8 cellular contexts compared by ENCODE assay signal in the genomic region with DNA sequence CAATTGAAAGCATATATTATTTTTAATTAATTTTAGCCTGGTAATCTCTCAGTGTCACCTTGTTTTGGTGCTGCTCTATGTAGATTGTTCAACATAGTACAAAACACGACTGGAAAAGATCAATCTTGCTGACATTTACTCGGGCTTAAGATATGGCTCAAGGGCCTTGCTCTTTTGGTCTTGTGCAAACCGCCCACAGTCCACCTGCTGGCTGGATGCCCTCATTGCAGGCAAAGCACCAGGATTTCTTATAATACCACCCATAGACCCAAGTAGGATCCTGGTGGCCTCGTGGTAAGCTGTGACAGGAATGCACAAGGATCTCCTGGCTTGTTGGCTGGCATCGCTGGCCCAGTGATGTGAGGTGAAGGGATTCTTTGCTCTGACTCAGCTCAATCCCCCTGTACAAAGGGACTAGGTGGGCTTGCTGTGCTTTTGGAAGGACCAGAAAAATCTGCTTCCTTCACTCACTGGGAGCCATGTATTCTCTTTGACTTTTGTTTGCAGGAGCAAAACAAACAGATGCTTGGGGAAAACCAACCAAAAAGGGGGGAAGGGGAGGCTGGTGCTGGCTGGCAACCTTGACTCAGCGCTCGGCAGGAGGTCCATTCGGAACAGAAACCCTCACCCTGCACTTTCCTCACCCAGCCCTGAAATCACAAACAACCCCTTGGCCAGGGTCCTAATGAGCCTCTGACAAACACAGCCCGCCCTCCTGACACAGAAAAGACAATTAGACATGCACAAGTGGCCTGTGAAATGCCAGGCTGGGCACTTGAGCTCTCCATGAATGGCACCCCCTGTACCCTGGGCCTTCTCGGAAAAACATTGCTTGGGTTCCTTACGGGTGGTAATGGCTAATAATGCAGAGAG. TPM values are rescaled to one million over a fixed set of nuclear protein-coding genes. Genes with fewer than 3 reads are reported as not detected.
A peak's percentile ranks its signal among the peaks of the same experiment; 100 is the strongest.
DNase-seq lines count a peak whose midpoint lies in the region; ATAC-seq and TF ChIP-seq lines count a peak whose summit lies in the region.

No MANE protein-coding gene starts in this region.

- H4K20me1 ChIP-seq in OCI-LY7 (ENCODE audit: insufficient read depth, low read length) (no peaks in the 10 kb centered on the region), fibroblast of lung (ENCODE audit: control insufficient read depth, extremely low read depth, insufficient read depth, low read length) (no peaks in the 10 kb centered on the region), osteoblast (ENCODE audit: insufficient read depth, low read length) (no peaks in the 10 kb centered on the region)

- H3K79me2 ChIP-seq in OCI-LY7 (ENCODE audit: insufficient read depth, low read depth, low read length) (no peaks in the 10 kb centered on the region), fibroblast of lung (ENCODE audit: control insufficient read depth, insufficient read depth, low read length) (no peaks in the 10 kb centered on the region), osteoblast (ENCODE audit: insufficient read depth, low read length) (no peaks in the 10 kb centered on the region)

- H2AFZ ChIP-seq in OCI-LY7 (ENCODE audit: low read length) (no peak overlapping the region), fibroblast of lung (ENCODE audit: low read length) (no peak overlapping the region), osteoblast (ENCODE audit: low read length) (no peak overlapping the region)

- H3K27ac ChIP-seq in CD8-positive, alpha-beta memory T cell (ENCODE audit: low read depth, low read length) = no peak overlapping the region
- H3K27ac ChIP-seq in OCI-LY7 (ENCODE audit: low read depth, low read length, poor library complexity, severe bottlenecking) = no peak overlapping the region
- H3K27ac ChIP-seq in fibroblast of lung (ENCODE audit: insufficient read depth, low read length) = no peak overlapping the region
- no peak overlapping the region for H3K27ac ChIP-seq in osteoblast (ENCODE audit: low read depth, low read length)
- peak overlapping the region; percentile 3 to 82 (median 64) for H3K27ac ChIP-seq in upper lobe of left lung

- CTCF ChIA-PET in CD8-positive, alpha-beta memory T cell (lab: Charles Lee) = interaction anchor here (1.0 to 2.2 kb wide), 6 partner anchors 43 to 201 kb away, joined by 3 to 12 read pairs (median 6); no protein-coding TSS in a partner anchor
- CTCF ChIA-PET in OCI-LY7 (lab: Charles Lee; ENCODE audit: unreplicated experiment) = interaction anchor here (0.6 kb wide), 2 partner anchors 9 to 105 kb away, joined by 3 read pairs; no protein-coding TSS in a partner anchor

- H3K4me2 ChIP-seq in OCI-LY7 (ENCODE audit: low read length) = no peak overlapping the region
- H3K4me2 ChIP-seq in fibroblast of lung (ENCODE audit: extremely low read depth, insufficient read depth, low read length) = no peak overlapping the region
- H3K4me2 ChIP-seq in osteoblast (ENCODE audit: insufficient read depth, low read length) = no peak overlapping the region

- no peak overlapping the region for H3K4me3 ChIP-seq in CD8-positive, alpha-beta memory T cell (ENCODE audit: low read length)
- H3K4me3 ChIP-seq in OCI-LY7 (ENCODE audit: low read depth, low read length, poor library complexity, severe bottlenecking) (no peak overlapping the region), fibroblast of lung (replicated peaks in 1 of 4; ENCODE audit: control extremely low read depth in 1 of 4, insufficient read depth in 1 of 4, low read depth in 3 of 4, low read length in 4 of 4) (no peak overlapping the region), osteoblast (ENCODE audit: insufficient read depth, low read length) (no peak overlapping the region), upper lobe of left lung (no peak overlapping the region)

- no peaks in the 10 kb centered on the region for H3K27me3 ChIP-seq in CD8-positive, alpha-beta memory T cell (ENCODE audit: insufficient read depth, low read length, poor library complexity, severe bottlenecking)
- no peaks in the 10 kb centered on the region for H3K27me3 ChIP-seq in fibroblast of lung (ENCODE audit: control insufficient read depth, insufficient read depth, low read length)
- no peaks in the 10 kb centered on the region for H3K27me3 ChIP-seq in osteoblast (ENCODE audit: insufficient read depth, low read length)
- no peaks in the 10 kb centered on the region for H3K27me3 ChIP-seq in upper lobe of left lung

- H3K4me3 Mint-ChIP-seq in CD8-positive, alpha-beta memory T cell = no peak overlapping the region

- 49 to 56% methylated on average over 11 of the region's 11 CpGs for WGBS in upper lobe of left lung, 2 donors

- peak in 1 of 4 donors; percentile 26 for TF ChIP-seq POLR2A in upper lobe of left lung (IDR thresholded peaks at IDR 0.05)

- POLR2A ChIA-PET in CD8-positive, alpha-beta memory T cell (lab: Charles Lee) = no interaction called here
- POLR2A ChIA-PET in OCI-LY7 (lab: Charles Lee) = no interaction called here

- H3K9me2 ChIP-seq in OCI-LY7 (ENCODE audit: insufficient read depth, low read length) = no peaks in the 10 kb centered on the region

- H3K27ac Mint-ChIP-seq in CD8-positive, alpha-beta memory T cell = peak overlapping the region in 3 of 8 donors; percentile 3 to 70 (median 31)

- no peaks in the 10 kb centered on the region for H3K9me3 Mint-ChIP-seq in CD8-positive, alpha-beta memory T cell

- TF ChIP-seq EP300 in Ishikawa (IDR thresholded peaks at IDR 0.05; ENCODE audit: borderline replicate concordance) (peak; percentile 20; the same call in 1 of the 2 replicates), upper lobe of left lung (IDR thresholded peaks at IDR 0.05) (peak; percentile 30 to 96 (median 82))

- no peaks in the 10 kb centered on the region for H3K36me3 Mint-ChIP-seq in CD8-positive, alpha-beta memory T cell

- no TSS peak for BruUV-seq in OCI-LY7 (replicated peaks; lab: Mats Ljungman, UMichigan)

- no peaks in the 10 kb centered on the region for H3K36me3 ChIP-seq in CD8-positive, alpha-beta memory T cell (ENCODE audit: insufficient read depth, low read length)
- no peaks in the 10 kb centered on the region for H3K36me3 ChIP-seq in OCI-LY7 (ENCODE audit: insufficient read depth, low read length)
- no peaks in the 10 kb centered on the region for H3K36me3 ChIP-seq in fibroblast of lung (ENCODE audit: control insufficient read depth, insufficient read depth, low read length)
- no peaks in the 10 kb centered on the region for H3K36me3 ChIP-seq in osteoblast (ENCODE audit: insufficient read depth, low read length)
- H3K36me3 ChIP-seq in upper lobe of left lung = no peaks in the 10 kb centered on the region

- H3K27me3 Mint-ChIP-seq in CD8-positive, alpha-beta memory T cell = peaks cover 0 to 3% of the 10 kb centered on the region in 2 donors

- TF ChIP-seq RAD21 in Ishikawa (IDR thresholded peaks at IDR 0.05; ENCODE audit: low read depth) = peak; percentile 66

- peak; percentile 60 to 80 for ATAC-seq in upper lobe of left lung (ENCODE audit: low FRiP score in 2 of 2)

- TF ChIP-seq CTCF in OCI-LY7 (conservative IDR thresholded peaks at IDR 0.05; ENCODE audit: low read length) (peak; percentile 87), fibroblast of lung (conservative IDR thresholded peaks at IDR 0.05 in 1 of 2, IDR thresholded peaks at IDR 0.05 in 1 of 2; ENCODE audit: low read depth in 1 of 2, low read length in 2 of 2) (peak; percentile 43 to 51), osteoblast (IDR thresholded peaks at IDR 0.05; ENCODE audit: extremely low read depth, low read depth, low read length) (peak; percentile 67), upper lobe of left lung (IDR thresholded peaks at IDR 0.05) (peak; percentile 38 to 77 (median 54))

- DNase-seq in CD8-positive, alpha-beta memory T cell = peak; percentile 60 to 83 (median 65)
- DNase-seq in OCI-LY7 (ENCODE audit: low spot score) (peak; percentile 75), activated T-cell treated with anti-CD3 and anti-CD28 coated beads for 24 hours (ENCODE audit: low read depth) (peak; percentile 65), fibroblast of lung (ENCODE audit: low read depth in 2 of 2) (peak; percentile 37 to 46), osteoblast (ENCODE audit: insufficient read length, low spot score, missing footprints) (peak; percentile 90), upper lobe of left lung (peak in 1 of 2 donors; percentile 77), AG08395 (ENCODE audit: low spot score) (no peak)

- intact Hi-C loops in OCI-LY7 (cut with micrococcal nuclease; ENCODE audit: unreplicated experiment) = loop anchor here (1.0 kb wide), 1 partner anchor 85 kb away; no protein-coding TSS in a partner anchor

- no peak overlapping the region for H3K9ac ChIP-seq in fibroblast of lung (ENCODE audit: insufficient read depth, low read length)

- peaks cover 4 to 10% (median 10%) of the 10 kb centered on the region in 3 donors for H3K4me1 Mint-ChIP-seq in CD8-positive, alpha-beta memory T cell

- no peaks in the 10 kb centered on the region for H3K9me3 ChIP-seq in CD8-positive, alpha-beta memory T cell (ENCODE audit: low read length)
- H3K9me3 ChIP-seq in OCI-LY7 (ENCODE audit: low read length) (no peaks in the 10 kb centered on the region), fibroblast of lung (ENCODE audit: control insufficient read depth, insufficient read depth, low read depth, low read length) (no peaks in the 10 kb centered on the region), osteoblast (ENCODE audit: low read depth, low read length) (no peaks in the 10 kb centered on the region), upper lobe of left lung (no peaks in the 10 kb centered on the region)

- H3K4me1 ChIP-seq in CD8-positive, alpha-beta memory T cell (ENCODE audit: insufficient read depth, low read length) = no peaks in the 10 kb centered on the region
- H3K4me1 ChIP-seq in OCI-LY7 (ENCODE audit: insufficient read depth, low read length, poor library complexity, severe bottlenecking) (no peaks in the 10 kb centered on the region), fibroblast of lung (ENCODE audit: control insufficient read depth, extremely low read depth, insufficient read depth, low read length) (peaks cover 15% of the 10 kb centered on the region), osteoblast (ENCODE audit: insufficient read depth, low read length) (peaks cover 7% of the 10 kb centered on the region), upper lobe of left lung (peaks cover 0 to 18% (median 7%) of the 10 kb centered on the region in 4 donors)

RNA-seq across cellular contexts. Expression of gene MED9, which starts 36.6 kb away (rescaled TPM):
- total RNA-seq in CD8-positive, alpha-beta memory T cell = 10 to 100 TPM; 13.5 to 13.8 TPM
- 17.9 TPM for polyA plus RNA-seq in CD8-positive, alpha-beta memory T cell
- 17.1 and 27.5 TPM in 2 replicates for total RNA-seq in OCI-LY7 (2014; rRNA removed; shearing (Covaris generic))
- total RNA-seq in OCI-LY7 (2022) = 21.8 and 26.8 TPM in 2 replicates
- 11.7 and 12.3 TPM in 2 replicates for total RNA-seq in fibroblast of lung
- polyA plus RNA-seq in fibroblast of lung = 10.5 and 11.9 TPM in 2 replicates
- 7.9 and 8.0 TPM in 2 replicates for polyA plus RNA-seq in fibroblast of lung (2012)
- 7.6 and 12.8 TPM in 2 replicates for polyA minus RNA-seq in fibroblast of lung (ENCODE audit: low replicate concordance)
- total RNA-seq in osteoblast = 15.6 and 17.0 TPM in 2 replicates
- 10 to 100 TPM in 5 of 6 donors, 1 to 10 TPM in 1; 8.5 to 31.4 (median 13.9) TPM for total RNA-seq in upper lobe of left lung

RNA-seq across cellular contexts. Expression of gene RASD1, which starts 56.0 kb away (rescaled TPM):
- 1 to 10 TPM; 1.0 to 1.1 TPM for total RNA-seq in CD8-positive, alpha-beta memory T cell
- 1.0 TPM for polyA plus RNA-seq in CD8-positive, alpha-beta memory T cell
- total RNA-seq in OCI-LY7 (2014; rRNA removed; shearing (Covaris generic)) = 0.08 and 0.19 TPM in 2 replicates
- total RNA-seq in OCI-LY7 (2022) (not detected in 2 replicates), fibroblast of lung (0.26 and 2.6 TPM in 2 replicates), osteoblast (13.8 and 14.7 TPM in 2 replicates), upper lobe of left lung (10 to 100 TPM; 28.5 to 68.1 (median 36.5) TPM)
- polyA plus RNA-seq in fibroblast of lung = 0.32 and 0.34 TPM in 2 replicates
- polyA plus RNA-seq in fibroblast of lung (2012) = 1.0 and 1.2 TPM in 2 replicates
- polyA minus RNA-seq in fibroblast of lung (ENCODE audit: low replicate concordance) = 2.3 TPM in 1 of 2 replicates, not detected in the other

Comparison
In these comparisons a context has a peak if more than half of its experiments do, and no peak if none do; other contexts are left out.
1. H3K27ac ChIP-seq: peak in upper lobe of left lung (4 of 4); none in CD8-positive, alpha-beta memory T cell (single experiment), OCI-LY7 (single experiment), fibroblast of lung (single experiment) and osteoblast (single experiment).
2. Peak in every context shown above with its lines, with median percentiles within 50 percentile points of each other: CTCF ChIP-seq.